Comparison of ENCODE assay signal across 12 cellular contexts in the genomic region with DNA sequence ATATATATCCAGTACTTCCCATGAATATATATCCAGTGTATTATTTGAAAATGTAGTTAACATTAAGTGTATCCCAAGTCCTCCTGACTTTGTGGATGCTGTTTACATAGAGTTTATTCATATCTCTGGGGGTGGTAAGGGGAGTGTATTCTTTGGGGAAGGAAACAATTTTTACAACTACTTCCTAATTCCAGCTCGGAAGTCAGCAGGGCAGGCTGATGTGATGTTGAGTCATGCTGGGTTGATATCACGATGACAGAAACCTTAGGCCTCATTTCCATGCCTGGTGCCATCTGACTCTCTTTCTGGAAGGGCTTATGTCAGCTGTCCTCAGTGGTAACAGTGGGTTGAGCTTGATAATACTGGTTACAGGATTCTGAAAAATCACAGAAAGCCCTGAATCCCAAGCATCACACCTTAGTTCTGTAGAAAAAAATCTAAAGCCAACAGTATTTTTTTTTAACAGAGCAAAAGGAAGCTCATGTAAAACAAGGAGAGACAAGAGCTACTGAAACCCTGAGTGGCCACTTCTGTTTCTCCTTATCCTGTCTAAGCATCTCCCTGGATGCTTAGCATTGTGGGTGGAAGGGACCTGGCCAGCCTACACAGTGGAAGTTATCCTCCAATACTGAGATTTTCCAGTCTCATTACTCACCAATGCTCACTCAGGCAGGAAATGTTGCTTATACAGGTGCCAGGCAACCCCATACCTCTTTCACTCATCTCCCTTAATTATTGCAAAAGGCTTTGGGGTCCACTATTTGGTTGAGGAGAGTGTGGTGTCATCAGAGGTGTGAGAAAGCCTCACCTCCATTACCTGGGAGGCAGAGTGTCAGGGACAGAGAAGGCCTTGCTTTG.
DNase-seq lines count a peak whose midpoint lies in the region; TF ChIP-seq lines count a peak whose summit lies in the region.
"Had no signal": no experiment of that assay in that cellular context is flagged by ENCODE, and none has a peak within 500 bp of the region (broad histone marks: within the 10 kb centered on the region; RNA-seq: fewer than 3 reads in every experiment).

No MANE protein-coding gene starts in this region.

- H3K27ac Mint-ChIP-seq in chondrocyte (ENCODE audit: unreplicated experiment), result peak overlapping the region; percentile 77
- H3K27ac Mint-ChIP-seq: activated T-helper 1 cell treated with anti-CD3 and anti-CD28 coated beads, Interleukin-12 subunit alpha, Interleukin-12 subunit beta, Interleukin-2, Interleukin-4 antibody, amounts not matched to agents 30 ng/mL and 10 ng/mL and 1 ng/mL, durations not matched to agents 14 hours and 24 hours and 36 hours; memory B cell; T-helper 2 cell treated with Interferon-gamma antibody and Interleukin-4, amounts not matched to agents 5 μg/mL and 100 μg/mL, for 36 hours had no signal

- peaks cover 5% of the 10 kb centered on the region for H3K27me3 Mint-ChIP-seq in chondrocyte (ENCODE audit: low read depth)

- H3K36me3 Mint-ChIP-seq in chondrocyte (ENCODE audit: low read depth), result peaks cover 3% of the 10 kb centered on the region

- DNase-seq in EH (ENCODE audit: low read depth), result peak; percentile 62
- DNase-seq in MV-4-11 (lab: John Stamatoyannopoulos, UW), result peak; percentile 76
- no peak for DNase-seq in chondrocyte (ENCODE audit: low spot score)
- peak; percentile 41 for DNase-seq in myocyte (ENCODE audit: low read depth)
- DNase-seq in islet precursor cell, result no peak
- DNase-seq in effector CD8-positive, alpha-beta T cell (lab: John Stamatoyannopoulos, UW), result no peak
- DNase-seq in central memory CD4-positive, alpha-beta T cell, result no peak
- DNase-seq in COLO668 (lab: John Stamatoyannopoulos, UW; ENCODE audit: unreplicated experiment), result no peak
- DNase-seq: DND-41 had no signal

- TF ChIP-seq CTCF in chondrocyte (IDR thresholded peaks at IDR 0.05), result no peak

- peaks cover 32% of the 10 kb centered on the region for H3K4me1 Mint-ChIP-seq in chondrocyte (ENCODE audit: low read depth)
- H3K4me1 Mint-ChIP-seq: memory B cell had no signal

- H3K4me3 Mint-ChIP-seq in chondrocyte (ENCODE audit: unreplicated experiment), result no peak overlapping the region
- H3K4me3 Mint-ChIP-seq: activated T-helper 1 cell treated with anti-CD3 and anti-CD28 coated beads, Interleukin-12 subunit alpha, Interleukin-12 subunit beta, Interleukin-2, Interleukin-4 antibody, amounts not matched to agents 30 ng/mL and 10 ng/mL and 1 ng/mL, durations not matched to agents 14 hours and 24 hours and 36 hours; memory B cell; T-helper 2 cell treated with Interferon-gamma antibody and Interleukin-4, amounts not matched to agents 5 μg/mL and 100 μg/mL, for 36 hours had no signal

- H3K9me3 Mint-ChIP-seq in chondrocyte (ENCODE audit: low read depth), result peaks cover 6% of the 10 kb centered on the region

Comparison
In these comparisons a context has a peak if more than half of its experiments do, and no peak if none do; other contexts are left out.
1. DNase-seq: peak in EH (single experiment), MV-4-11 (single experiment) and myocyte (single experiment); none in chondrocyte (single experiment), islet precursor cell (single experiment), effector CD8-positive, alpha-beta T cell (single experiment), central memory CD4-positive, alpha-beta T cell (single experiment) and COLO668 (single experiment).